Comparison of ENCODE assay signal across 1 cellular context in the genomic region with DNA sequence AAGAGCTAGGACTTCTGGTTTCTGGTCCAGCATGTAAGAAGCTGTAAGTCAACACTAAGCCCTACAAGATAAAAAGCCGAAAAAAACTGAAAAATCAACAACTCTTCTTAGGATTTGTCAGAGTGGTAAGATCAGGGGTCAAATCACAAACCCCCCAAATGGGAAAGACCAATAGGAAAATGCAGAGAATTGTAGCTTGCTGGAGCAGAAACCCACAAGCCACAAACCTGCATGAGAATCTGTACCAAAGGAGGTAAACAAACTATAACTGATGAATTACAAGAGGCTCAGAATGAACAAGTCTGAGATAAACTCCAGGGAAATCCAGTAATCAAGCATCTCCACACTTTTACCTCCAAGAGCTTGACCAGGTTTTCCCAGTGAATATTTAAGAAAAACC.
A peak's percentile ranks its signal among the peaks of the same experiment; 100 is the strongest.
TF ChIP-seq lines count a peak whose summit lies in the region.

No MANE protein-coding gene starts in this region.

TF ChIP-seq in GM12878, 131 proteins besides CTCF, POLR2A, EP300 and RAD21:
- TF ChIP-seq CBX5 (IDR thresholded peaks at IDR 0.05; ENCODE audit: low read depth) (no peak), HCFC1 (IDR thresholded peaks at IDR 0.05; ENCODE audit: low read length) (no peak), JUND (IDR thresholded peaks at IDR 0.05; ENCODE audit: low read depth, low read length) (no peak), CREM (IDR thresholded peaks at IDR 0.05; ENCODE audit: low read depth) (0 out of 2 replicates have a peak, but pooled peaks have one; percentile 13), EGR1 (IDR thresholded peaks at IDR 0.05; ENCODE audit: borderline replicate concordance in 1 of 2, low read depth in 2 of 2, low read length in 2 of 2) (no peak), NR2F1 (conservative IDR thresholded peaks at IDR 0.05) (peak; percentile 45; the same call in 1 of the 2 replicates), IKZF2 (IDR thresholded peaks at IDR 0.05) (peak in 1 of 2 experiments; percentile 19; a peak in 1 of 4 replicates), ZSCAN29 (IDR thresholded peaks at IDR 0.05) (no peak), CBFB (IDR thresholded peaks at IDR 0.05; ENCODE audit: low read depth) (0 out of 2 replicates have a peak, but pooled peaks have one; percentile 42), NR2C1 (IDR thresholded peaks at IDR 0.05) (peak; percentile 49; the same call in 1 of the 2 replicates), NFIC (IDR thresholded peaks at IDR 0.05; ENCODE audit: low read depth, low read length) (peak; percentile 45; the same call in 1 of the 2 replicates), PML (IDR thresholded peaks at IDR 0.05; ENCODE audit: low read length) (no peak), RUNX3 (IDR thresholded peaks at IDR 0.05; ENCODE audit: low read length) (peak; percentile 89), NFXL1 (IDR thresholded peaks at IDR 0.05; ENCODE audit: borderline replicate concordance) (no peak)
- TF ChIP-seq, protein P1, sequence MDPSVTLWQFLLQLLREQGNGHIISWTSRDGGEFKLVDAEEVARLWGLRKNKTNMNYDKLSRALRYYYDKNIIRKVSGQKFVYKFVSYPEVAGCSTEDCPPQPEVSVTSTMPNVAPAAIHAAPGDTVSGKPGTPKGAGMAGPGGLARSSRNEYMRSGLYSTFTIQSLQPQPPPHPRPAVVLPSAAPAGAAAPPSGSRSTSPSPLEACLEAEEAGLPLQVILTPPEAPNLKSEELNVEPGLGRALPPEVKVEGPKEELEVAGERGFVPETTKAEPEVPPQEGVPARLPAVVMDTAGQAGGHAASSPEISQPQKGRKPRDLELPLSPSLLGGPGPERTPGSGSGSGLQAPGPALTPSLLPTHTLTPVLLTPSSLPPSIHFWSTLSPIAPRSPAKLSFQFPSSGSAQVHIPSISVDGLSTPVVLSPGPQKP (IDR thresholded peaks at IDR 0.05; ENCODE audit: low read depth, low read length): no peak
- TF ChIP-seq, protein P2, sequence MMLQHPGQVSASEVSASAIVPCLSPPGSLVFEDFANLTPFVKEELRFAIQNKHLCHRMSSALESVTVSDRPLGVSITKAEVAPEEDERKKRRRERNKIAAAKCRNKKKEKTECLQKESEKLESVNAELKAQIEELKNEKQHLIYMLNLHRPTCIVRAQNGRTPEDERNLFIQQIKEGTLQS (IDR thresholded peaks at IDR 0.05; ENCODE audit: borderline replicate concordance, extremely low read depth, low read depth, low read length): no peak
- TF ChIP-seq, protein P3, sequence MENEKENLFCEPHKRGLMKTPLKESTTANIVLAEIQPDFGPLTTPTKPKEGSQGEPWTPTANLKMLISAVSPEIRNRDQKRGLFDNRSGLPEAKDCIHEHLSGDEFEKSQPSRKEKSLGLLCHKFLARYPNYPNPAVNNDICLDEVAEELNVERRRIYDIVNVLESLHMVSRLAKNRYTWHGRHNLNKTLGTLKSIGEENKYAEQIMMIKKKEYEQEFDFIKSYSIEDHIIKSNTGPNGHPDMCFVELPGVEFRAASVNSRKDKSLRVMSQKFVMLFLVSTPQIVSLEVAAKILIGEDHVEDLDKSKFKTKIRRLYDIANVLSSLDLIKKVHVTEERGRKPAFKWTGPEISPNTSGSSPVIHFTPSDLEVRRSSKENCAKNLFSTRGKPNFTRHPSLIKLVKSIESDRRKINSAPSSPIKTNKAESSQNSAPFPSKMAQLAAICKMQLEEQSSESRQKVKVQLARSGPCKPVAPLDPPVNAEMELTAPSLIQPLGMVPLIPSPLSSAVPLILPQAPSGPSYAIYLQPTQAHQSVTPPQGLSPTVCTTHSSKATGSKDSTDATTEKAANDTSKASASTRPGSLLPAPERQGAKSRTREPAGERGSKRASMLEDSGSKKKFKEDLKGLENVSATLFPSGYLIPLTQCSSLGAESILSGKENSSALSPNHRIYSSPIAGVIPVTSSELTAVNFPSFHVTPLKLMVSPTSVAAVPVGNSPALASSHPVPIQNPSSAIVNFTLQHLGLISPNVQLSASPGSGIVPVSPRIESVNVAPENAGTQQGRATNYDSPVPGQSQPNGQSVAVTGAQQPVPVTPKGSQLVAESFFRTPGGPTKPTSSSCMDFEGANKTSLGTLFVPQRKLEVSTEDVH (IDR thresholded peaks at IDR 0.05; ENCODE audit: low read depth, partially characterized antibody): no peak
